10 cellular contexts compared by ENCODE assay signal in genomic region chr1:215636258-215636965, GRCh38.
DNase-seq lines count a peak whose midpoint lies in the region; FAIRE-seq and TF ChIP-seq lines count a peak whose summit lies in the region.
"Had no signal": no experiment of that assay in that cellular context is flagged by ENCODE, and none has a peak within 500 bp of the region (broad histone marks: within the 10 kb centered on the region; RNA-seq: fewer than 3 reads in every experiment).

No MANE protein-coding gene starts in this region.

- peak; percentile 20 for FAIRE-seq in keratinocyte (lab: Jason Lieb, UNC)
- FAIRE-seq: frontal cortex had no signal

- H2AFZ ChIP-seq in keratinocyte (ENCODE audit: control insufficient read depth, low read length), result peak overlapping the region; percentile 85

- H3K9ac ChIP-seq in keratinocyte (ENCODE audit: control insufficient read depth, extremely low read depth, insufficient read depth, low read length), result no peak overlapping the region

- H3K4me2 ChIP-seq in keratinocyte (ENCODE audit: control insufficient read depth, extremely low read depth, insufficient read depth, low read depth, low read length), result peak overlapping the region; percentile 65

- no peaks in the 10 kb centered on the region for H3K9me1 ChIP-seq in keratinocyte (ENCODE audit: control insufficient read depth, extremely low read depth, insufficient read depth, low read length)

- no peaks in the 10 kb centered on the region for H3K36me3 ChIP-seq in H7 (replicated peaks; ENCODE audit: control insufficient read depth, insufficient read depth, low read length)
- H3K36me3 ChIP-seq in keratinocyte (ENCODE audit: control insufficient read depth in 2 of 2, extremely low read depth in 1 of 2, insufficient read depth in 2 of 2, low read length in 2 of 2), result no peaks in the 10 kb centered on the region
- H3K36me3 ChIP-seq in stomach, result no peaks in the 10 kb centered on the region
- H3K36me3 ChIP-seq: HAP-1 had no signal

- TF ChIP-seq CTCF in astrocyte of the cerebellum (IDR thresholded peaks at IDR 0.05; ENCODE audit: low read depth, low read length, missing control alignments) (no peak), keratinocyte (optimal IDR thresholded peaks at IDR 0.05 in 1 of 3, IDR thresholded peaks at IDR 0.05 in 1 of 3, conservative IDR thresholded peaks at IDR 0.05 in 1 of 3; ENCODE audit: extremely low read depth in 1 of 3, insufficient read depth in 2 of 3, low read length in 3 of 3) (no peak), stomach (IDR thresholded peaks at IDR 0.05) (no peak)

- dilution Hi-C loops in keratinocyte (cut with MboI; ENCODE audit: extremely low pct_ligation_motif_present, low sequenced_read_pairs), result no loop called here

- H3K27ac ChIP-seq in keratinocyte (ENCODE audit: control insufficient read depth, insufficient read depth, low read length) (no peak overlapping the region), stomach (peak overlapping the region in 4 of 5 donors; percentile 34 to 77 (median 72))

- H3K4me3 ChIP-seq in H7 (ENCODE audit: insufficient read depth, low read depth, low read length) (no peak overlapping the region), astrocyte of the cerebellum (ENCODE audit: low read depth, low read length) (no peak overlapping the region), keratinocyte (ENCODE audit: control insufficient read depth in 2 of 3, extremely low read depth in 1 of 3, insufficient read depth in 2 of 3, low read depth in 1 of 3, low read length in 3 of 3) (peak overlapping the region in 2 of 3 experiments; percentile 11 to 17), stomach (peak overlapping the region in 2 of 4 donors; percentile 9 to 13)
- H3K4me3 ChIP-seq: HAP-1 had no signal

- in situ Hi-C loops in astrocyte of the cerebellum (cut with HindIII; ENCODE audit: low sequenced_read_pairs), result no loop called here

- no peaks in the 10 kb centered on the region for H3K79me2 ChIP-seq in keratinocyte (ENCODE audit: control insufficient read depth, insufficient read depth, low read length)

- H3K27me3 ChIP-seq in H7 (ENCODE audit: control insufficient read depth, insufficient read depth, low read length) (no peaks in the 10 kb centered on the region), keratinocyte (ENCODE audit: control insufficient read depth, extremely low read depth, insufficient read depth, low read length) (no peaks in the 10 kb centered on the region), stomach (no peaks in the 10 kb centered on the region)

- DNase-seq in H7, result peak; percentile 21
- DNase-seq in astrocyte of the cerebellum (ENCODE audit: low read depth), result peak; percentile 66
- no peak for DNase-seq in keratinocyte (ENCODE audit: low read depth, low spot score)
- no peak for DNase-seq in stomach
- DNase-seq in head of caudate nucleus, result no peak
- DNase-seq in NCI-H187 (lab: John Stamatoyannopoulos, UW), result no peak
- DNase-seq in kidney tubule cell (ENCODE audit: low spot score), result no peak
- DNase-seq in HK-2 (ENCODE audit: unreplicated experiment), result no peak

- 40 to 50% (median 42%) methylated on average over 9 of the region's 9 CpGs for WGBS in stomach, 5 donors

- H3K9me3 ChIP-seq in keratinocyte (ENCODE audit: control insufficient read depth, low read depth, low read length) (no peaks in the 10 kb centered on the region), stomach (no peaks in the 10 kb centered on the region)
- H3K9me3 ChIP-seq: HAP-1 had no signal

- intact Hi-C loops in stomach (cut with DNase I; ENCODE audit: low total_unique reads), result no loop called here
- intact Hi-C loops in head of caudate nucleus (cut with DNase I), result no loop called here

- TF ChIP-seq POLR2A in stomach (IDR thresholded peaks at IDR 0.05), result no peak

- H3K4me1 ChIP-seq in keratinocyte (ENCODE audit: control insufficient read depth, extremely low read depth, insufficient read depth, low read length) (peaks cover 18% of the 10 kb centered on the region), stomach (peaks cover 9 to 26% (median 20%) of the 10 kb centered on the region in 4 donors)
- H3K4me1 ChIP-seq: HAP-1 had no signal

- H4K20me1 ChIP-seq in keratinocyte (ENCODE audit: control insufficient read depth, extremely low read depth, insufficient read depth, low read length), result no peaks in the 10 kb centered on the region

- TF ChIP-seq EP300 in stomach (IDR thresholded peaks at IDR 0.05), result no peak

Comparison
In these comparisons a context has a peak if more than half of its experiments do, and no peak if none do; other contexts are left out.
1. DNase-seq: peak in H7 (single experiment) and astrocyte of the cerebellum (single experiment); none in keratinocyte (single experiment), stomach (single experiment), head of caudate nucleus (0 of 42), NCI-H187 (0 of 2), kidney tubule cell (single experiment) and HK-2 (single experiment).
2. H3K4me3 ChIP-seq: peak in keratinocyte (2 of 3); none in H7 (single experiment) and astrocyte of the cerebellum (single experiment).